1 cellular context compared by ENCODE assay signal in the genomic region with DNA sequence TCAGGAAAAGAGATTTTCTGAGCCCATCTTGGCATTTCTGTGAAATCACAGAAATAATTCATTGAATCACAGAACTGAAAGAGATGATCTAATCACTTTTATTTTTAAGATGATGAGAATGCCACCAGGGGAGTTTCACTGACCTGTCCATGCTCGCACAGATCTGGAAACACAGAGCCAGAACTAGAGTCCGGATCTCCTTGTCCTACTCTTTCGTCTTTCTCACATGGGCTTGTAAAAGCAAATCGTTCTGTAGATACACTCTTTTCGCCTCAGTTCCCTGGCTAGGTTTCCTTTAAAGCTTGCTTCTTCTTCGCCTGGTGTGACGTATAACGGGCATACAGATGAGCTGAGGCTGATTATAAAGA.
TF ChIP-seq lines count a peak whose summit lies in the region.

No MANE protein-coding gene starts in this region.

TF ChIP-seq in GM12878, 131 proteins besides CTCF, POLR2A, EP300 and RAD21 (continued from another document):
- TF ChIP-seq ATF7 (IDR thresholded peaks at IDR 0.05; ENCODE audit: low read depth) = peak; percentile 87
- TF ChIP-seq SUPT20H (IDR thresholded peaks at IDR 0.05; ENCODE audit: borderline replicate concordance, control insufficient read depth, low read depth, low read length) = no peak
- no peak for TF ChIP-seq IKZF1 (conservative IDR thresholded peaks at IDR 0.05)
- no peak for TF ChIP-seq RAD51 (IDR thresholded peaks at IDR 0.05)
- TF ChIP-seq EGR1 (IDR thresholded peaks at IDR 0.05; ENCODE audit: borderline replicate concordance in 1 of 2, low read depth in 2 of 2, low read length in 2 of 2) = no peak
- TF ChIP-seq, protein P1, sequence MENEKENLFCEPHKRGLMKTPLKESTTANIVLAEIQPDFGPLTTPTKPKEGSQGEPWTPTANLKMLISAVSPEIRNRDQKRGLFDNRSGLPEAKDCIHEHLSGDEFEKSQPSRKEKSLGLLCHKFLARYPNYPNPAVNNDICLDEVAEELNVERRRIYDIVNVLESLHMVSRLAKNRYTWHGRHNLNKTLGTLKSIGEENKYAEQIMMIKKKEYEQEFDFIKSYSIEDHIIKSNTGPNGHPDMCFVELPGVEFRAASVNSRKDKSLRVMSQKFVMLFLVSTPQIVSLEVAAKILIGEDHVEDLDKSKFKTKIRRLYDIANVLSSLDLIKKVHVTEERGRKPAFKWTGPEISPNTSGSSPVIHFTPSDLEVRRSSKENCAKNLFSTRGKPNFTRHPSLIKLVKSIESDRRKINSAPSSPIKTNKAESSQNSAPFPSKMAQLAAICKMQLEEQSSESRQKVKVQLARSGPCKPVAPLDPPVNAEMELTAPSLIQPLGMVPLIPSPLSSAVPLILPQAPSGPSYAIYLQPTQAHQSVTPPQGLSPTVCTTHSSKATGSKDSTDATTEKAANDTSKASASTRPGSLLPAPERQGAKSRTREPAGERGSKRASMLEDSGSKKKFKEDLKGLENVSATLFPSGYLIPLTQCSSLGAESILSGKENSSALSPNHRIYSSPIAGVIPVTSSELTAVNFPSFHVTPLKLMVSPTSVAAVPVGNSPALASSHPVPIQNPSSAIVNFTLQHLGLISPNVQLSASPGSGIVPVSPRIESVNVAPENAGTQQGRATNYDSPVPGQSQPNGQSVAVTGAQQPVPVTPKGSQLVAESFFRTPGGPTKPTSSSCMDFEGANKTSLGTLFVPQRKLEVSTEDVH (IDR thresholded peaks at IDR 0.05; ENCODE audit: low read depth, partially characterized antibody) = no peak
- TF ChIP-seq, protein P2, sequence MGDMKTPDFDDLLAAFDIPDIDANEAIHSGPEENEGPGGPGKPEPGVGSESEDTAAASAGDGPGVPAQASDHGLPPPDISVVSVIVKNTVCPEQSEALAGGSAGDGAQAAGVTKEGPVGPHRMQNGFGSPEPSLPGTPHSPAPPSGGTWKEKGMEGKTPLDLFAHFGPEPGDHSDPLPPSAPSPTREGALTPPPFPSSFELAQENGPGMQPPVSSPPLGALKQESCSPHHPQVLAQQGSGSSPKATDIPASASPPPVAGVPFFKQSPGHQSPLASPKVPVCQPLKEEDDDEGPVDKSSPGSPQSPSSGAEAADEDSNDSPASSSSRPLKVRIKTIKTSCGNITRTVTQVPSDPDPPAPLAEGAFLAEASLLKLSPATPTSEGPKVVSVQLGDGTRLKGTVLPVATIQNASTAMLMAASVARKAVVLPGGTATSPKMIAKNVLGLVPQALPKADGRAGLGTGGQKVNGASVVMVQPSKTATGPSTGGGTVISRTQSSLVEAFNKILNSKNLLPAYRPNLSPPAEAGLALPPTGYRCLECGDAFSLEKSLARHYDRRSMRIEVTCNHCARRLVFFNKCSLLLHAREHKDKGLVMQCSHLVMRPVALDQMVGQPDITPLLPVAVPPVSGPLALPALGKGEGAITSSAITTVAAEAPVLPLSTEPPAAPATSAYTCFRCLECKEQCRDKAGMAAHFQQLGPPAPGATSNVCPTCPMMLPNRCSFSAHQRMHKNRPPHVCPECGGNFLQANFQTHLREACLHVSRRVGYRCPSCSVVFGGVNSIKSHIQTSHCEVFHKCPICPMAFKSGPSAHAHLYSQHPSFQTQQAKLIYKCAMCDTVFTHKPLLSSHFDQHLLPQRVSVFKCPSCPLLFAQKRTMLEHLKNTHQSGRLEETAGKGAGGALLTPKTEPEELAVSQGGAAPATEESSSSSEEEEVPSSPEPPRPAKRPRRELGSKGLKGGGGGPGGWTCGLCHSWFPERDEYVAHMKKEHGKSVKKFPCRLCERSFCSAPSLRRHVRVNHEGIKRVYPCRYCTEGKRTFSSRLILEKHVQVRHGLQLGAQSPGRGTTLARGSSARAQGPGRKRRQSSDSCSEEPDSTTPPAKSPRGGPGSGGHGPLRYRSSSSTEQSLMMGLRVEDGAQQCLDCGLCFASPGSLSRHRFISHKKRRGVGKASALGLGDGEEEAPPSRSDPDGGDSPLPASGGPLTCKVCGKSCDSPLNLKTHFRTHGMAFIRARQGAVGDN (IDR thresholded peaks at IDR 0.05) = no peak
- TF ChIP-seq YBX1 (IDR thresholded peaks at IDR 0.05) = no peak
- TF ChIP-seq, protein P3, sequence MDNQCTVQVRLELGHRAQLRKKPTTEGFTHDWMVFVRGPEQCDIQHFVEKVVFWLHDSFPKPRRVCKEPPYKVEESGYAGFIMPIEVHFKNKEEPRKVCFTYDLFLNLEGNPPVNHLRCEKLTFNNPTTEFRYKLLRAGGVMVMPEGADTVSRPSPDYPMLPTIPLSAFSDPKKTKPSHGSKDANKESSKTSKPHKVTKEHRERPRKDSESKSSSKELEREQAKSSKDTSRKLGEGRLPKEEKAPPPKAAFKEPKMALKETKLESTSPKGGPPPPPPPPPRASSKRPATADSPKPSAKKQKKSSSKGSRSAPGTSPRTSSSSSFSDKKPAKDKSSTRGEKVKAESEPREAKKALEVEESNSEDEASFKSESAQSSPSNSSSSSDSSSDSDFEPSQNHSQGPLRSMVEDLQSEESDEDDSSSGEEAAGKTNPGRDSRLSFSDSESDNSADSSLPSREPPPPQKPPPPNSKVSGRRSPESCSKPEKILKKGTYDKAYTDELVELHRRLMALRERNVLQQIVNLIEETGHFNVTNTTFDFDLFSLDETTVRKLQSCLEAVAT (IDR thresholded peaks at IDR 0.05) = no peak
- no peak for TF ChIP-seq SRF (IDR thresholded peaks at IDR 0.05; ENCODE audit: low read depth in 2 of 2, low read length in 2 of 2)
- TF ChIP-seq NFXL1 (IDR thresholded peaks at IDR 0.05; ENCODE audit: borderline replicate concordance) = no peak
- TF ChIP-seq, protein P4, sequence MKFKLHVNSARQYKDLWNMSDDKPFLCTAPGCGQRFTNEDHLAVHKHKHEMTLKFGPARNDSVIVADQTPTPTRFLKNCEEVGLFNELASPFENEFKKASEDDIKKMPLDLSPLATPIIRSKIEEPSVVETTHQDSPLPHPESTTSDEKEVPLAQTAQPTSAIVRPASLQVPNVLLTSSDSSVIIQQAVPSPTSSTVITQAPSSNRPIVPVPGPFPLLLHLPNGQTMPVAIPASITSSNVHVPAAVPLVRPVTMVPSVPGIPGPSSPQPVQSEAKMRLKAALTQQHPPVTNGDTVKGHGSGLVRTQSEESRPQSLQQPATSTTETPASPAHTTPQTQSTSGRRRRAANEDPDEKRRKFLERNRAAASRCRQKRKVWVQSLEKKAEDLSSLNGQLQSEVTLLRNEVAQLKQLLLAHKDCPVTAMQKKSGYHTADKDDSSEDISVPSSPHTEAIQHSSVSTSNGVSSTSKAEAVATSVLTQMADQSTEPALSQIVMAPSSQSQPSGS (IDR thresholded peaks at IDR 0.05; ENCODE audit: low read length) = peak; percentile 29; the same call in 1 of the 2 replicates
- peak; percentile 42; the same call in 1 of the 2 replicates for TF ChIP-seq CREB1 (IDR thresholded peaks at IDR 0.05; ENCODE audit: low read depth)
- peak in 1 of 2 experiments; percentile 45; a peak in 1 of 4 replicates for TF ChIP-seq ETV6 (conservative IDR thresholded peaks at IDR 0.05 in 1 of 2, IDR thresholded peaks at IDR 0.05 in 1 of 2; ENCODE audit: borderline replicate concordance in 1 of 2, low read depth in 1 of 2)
- TF ChIP-seq SUZ12 (IDR thresholded peaks at IDR 0.05; ENCODE audit: unreplicated experiment) = no peak
- TF ChIP-seq FOXM1 (IDR thresholded peaks at IDR 0.05; ENCODE audit: low read depth, low read length) = 0 out of 2 replicates have a peak, but pooled peaks have one; percentile 46
- TF ChIP-seq, protein P5, sequence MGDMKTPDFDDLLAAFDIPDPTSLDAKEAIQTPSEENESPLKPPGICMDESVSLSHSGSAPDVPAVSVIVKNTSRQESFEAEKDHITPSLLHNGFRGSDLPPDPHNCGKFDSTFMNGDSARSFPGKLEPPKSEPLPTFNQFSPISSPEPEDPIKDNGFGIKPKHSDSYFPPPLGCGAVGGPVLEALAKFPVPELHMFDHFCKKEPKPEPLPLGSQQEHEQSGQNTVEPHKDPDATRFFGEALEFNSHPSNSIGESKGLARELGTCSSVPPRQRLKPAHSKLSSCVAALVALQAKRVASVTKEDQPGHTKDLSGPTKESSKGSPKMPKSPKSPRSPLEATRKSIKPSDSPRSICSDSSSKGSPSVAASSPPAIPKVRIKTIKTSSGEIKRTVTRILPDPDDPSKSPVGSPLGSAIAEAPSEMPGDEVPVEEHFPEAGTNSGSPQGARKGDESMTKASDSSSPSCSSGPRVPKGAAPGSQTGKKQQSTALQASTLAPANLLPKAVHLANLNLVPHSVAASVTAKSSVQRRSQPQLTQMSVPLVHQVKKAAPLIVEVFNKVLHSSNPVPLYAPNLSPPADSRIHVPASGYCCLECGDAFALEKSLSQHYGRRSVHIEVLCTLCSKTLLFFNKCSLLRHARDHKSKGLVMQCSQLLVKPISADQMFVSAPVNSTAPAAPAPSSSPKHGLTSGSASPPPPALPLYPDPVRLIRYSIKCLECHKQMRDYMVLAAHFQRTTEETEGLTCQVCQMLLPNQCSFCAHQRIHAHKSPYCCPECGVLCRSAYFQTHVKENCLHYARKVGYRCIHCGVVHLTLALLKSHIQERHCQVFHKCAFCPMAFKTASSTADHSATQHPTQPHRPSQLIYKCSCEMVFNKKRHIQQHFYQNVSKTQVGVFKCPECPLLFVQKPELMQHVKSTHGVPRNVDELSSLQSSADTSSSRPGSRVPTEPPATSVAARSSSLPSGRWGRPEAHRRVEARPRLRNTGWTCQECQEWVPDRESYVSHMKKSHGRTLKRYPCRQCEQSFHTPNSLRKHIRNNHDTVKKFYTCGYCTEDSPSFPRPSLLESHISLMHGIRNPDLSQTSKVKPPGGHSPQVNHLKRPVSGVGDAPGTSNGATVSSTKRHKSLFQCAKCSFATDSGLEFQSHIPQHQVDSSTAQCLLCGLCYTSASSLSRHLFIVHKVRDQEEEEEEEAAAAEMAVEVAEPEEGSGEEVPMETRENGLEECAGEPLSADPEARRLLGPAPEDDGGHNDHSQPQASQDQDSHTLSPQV (IDR thresholded peaks at IDR 0.05) = no peak
- 0 out of 4 replicates have a peak, but pooled peaks of 1 of the 2 experiments have one; percentile 50 for TF ChIP-seq CEBPB (IDR thresholded peaks at IDR 0.05; ENCODE audit: borderline replicate concordance in 1 of 2, low read depth in 2 of 2, low read length in 2 of 2)
- peak; percentile 1; the same call in 1 of the 2 replicates for TF ChIP-seq RUNX3 (IDR thresholded peaks at IDR 0.05; ENCODE audit: low read length)
- 0 out of 2 replicates have a peak, but pooled peaks have one; percentile 23 for TF ChIP-seq ZBED1 (IDR thresholded peaks at IDR 0.05; ENCODE audit: borderline replicate concordance)
- TF ChIP-seq, protein P6, sequence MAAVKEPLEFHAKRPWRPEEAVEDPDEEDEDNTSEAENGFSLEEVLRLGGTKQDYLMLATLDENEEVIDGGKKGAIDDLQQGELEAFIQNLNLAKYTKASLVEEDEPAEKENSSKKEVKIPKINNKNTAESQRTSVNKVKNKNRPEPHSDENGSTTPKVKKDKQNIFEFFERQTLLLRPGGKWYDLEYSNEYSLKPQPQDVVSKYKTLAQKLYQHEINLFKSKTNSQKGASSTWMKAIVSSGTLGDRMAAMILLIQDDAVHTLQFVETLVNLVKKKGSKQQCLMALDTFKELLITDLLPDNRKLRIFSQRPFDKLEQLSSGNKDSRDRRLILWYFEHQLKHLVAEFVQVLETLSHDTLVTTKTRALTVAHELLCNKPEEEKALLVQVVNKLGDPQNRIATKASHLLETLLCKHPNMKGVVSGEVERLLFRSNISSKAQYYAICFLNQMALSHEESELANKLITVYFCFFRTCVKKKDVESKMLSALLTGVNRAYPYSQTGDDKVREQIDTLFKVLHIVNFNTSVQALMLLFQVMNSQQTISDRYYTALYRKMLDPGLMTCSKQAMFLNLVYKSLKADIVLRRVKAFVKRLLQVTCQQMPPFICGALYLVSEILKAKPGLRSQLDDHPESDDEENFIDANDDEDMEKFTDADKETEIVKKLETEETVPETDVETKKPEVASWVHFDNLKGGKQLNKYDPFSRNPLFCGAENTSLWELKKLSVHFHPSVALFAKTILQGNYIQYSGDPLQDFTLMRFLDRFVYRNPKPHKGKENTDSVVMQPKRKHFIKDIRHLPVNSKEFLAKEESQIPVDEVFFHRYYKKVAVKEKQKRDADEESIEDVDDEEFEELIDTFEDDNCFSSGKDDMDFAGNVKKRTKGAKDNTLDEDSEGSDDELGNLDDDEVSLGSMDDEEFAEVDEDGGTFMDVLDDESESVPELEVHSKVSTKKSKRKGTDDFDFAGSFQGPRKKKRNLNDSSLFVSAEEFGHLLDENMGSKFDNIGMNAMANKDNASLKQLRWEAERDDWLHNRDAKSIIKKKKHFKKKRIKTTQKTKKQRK (IDR thresholded peaks at IDR 0.05; ENCODE audit: low read depth, low read length) = no peak
TF ChIP-seq in GM12878: peak in this region for 16.
